Comparison of ENCODE assay signal across 16 cellular contexts in the genomic region with DNA sequence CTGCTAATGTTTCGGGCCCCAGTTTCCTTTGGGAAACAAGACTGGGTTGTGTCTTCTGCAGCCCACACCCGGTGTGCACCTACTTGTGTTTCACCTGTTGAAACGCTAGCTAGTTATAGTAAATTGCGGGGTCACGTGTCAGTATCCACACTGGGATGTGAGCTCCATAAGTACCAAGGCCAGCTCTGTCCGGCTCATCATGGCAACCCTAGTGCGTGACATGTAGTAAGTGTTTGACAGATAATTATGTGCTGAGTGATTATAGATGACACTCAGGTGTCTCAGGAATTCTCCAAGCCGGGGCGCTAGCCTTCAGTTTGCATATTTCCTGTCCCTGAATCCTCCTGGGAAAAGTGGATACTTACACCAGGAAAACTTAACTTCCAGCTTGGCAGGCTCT. TPM values are rescaled to one million over a fixed set of nuclear protein-coding genes. Genes with fewer than 3 reads are reported as not detected.
"Had no signal": no experiment of that assay in that cellular context is flagged by ENCODE, and none has a peak within 500 bp of the region (broad histone marks: within the 10 kb centered on the region; RNA-seq: fewer than 3 reads in every experiment).

No MANE protein-coding gene starts in this region.

- H3K4me1 ChIP-seq: colonic mucosa, foreskin keratinocyte, lower lobe of right lung had no signal

- H3K4me3 ChIP-seq: colonic mucosa, lower lobe of right lung, psoas muscle had no signal

- H3K27me3 ChIP-seq: colonic mucosa had no signal

- H3K36me3 ChIP-seq: colonic mucosa had no signal

- H3K9me3 ChIP-seq: colonic mucosa, lower lobe of right lung, psoas muscle had no signal

- FAIRE-seq: endothelial cell of umbilical vein, small intestine, urothelium cell line had no signal

- H3K27ac ChIP-seq: colonic mucosa, foreskin keratinocyte, lower lobe of right lung, psoas muscle had no signal

- DNase-seq: colonic mucosa; effector CD4-positive, alpha-beta T cell; endodermal cell; erythroblast; foreskin keratinocyte; hippocampal formation; lower lobe of right lung; natural killer cell; psoas muscle; small intestine; stimulated activated CD4-positive, alpha-beta T cell treated with anti-CD3 and anti-CD28 coated beads, Interleukin-12 subunit alpha, Interleukin-12 subunit beta, amount 100 ng/mL, for 4 hours; stimulated activated naive CD4-positive, alpha-beta T cell treated with Interleukin-2 at 50 U/mL for 16 hours; trophoblast cell had no signal

- ATAC-seq: foreskin keratinocyte, lower lobe of right lung, natural killer cell, psoas muscle had no signal

RNA-seq across cellular contexts. Expression of a gene that starts 12.8 kb away (rescaled TPM):
- total RNA-seq: endodermal cell, foreskin keratinocyte, kidney epithelial cell, natural killer cell had no signal
